In the genomic region with DNA sequence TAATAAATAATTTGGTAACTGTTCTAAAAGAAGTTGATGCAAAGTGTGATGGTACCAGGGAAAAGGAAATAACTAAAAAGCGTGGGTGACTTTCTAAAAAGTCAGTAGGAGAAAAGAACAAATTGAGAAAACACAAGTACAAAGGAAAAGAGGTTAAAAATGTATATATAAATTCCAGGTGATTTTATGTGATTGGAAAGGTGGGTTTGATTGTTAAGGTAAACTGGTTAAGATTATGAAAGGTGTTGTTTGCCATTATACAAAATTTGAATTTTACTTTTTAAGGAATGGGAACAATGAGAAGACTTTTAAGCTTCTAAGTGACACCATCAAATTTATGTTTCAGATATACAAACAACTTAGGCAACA, we compare ENCODE assay signal across 10 cellular contexts. TPM values are rescaled to one million over a fixed set of nuclear protein-coding genes. Genes with fewer than 3 reads are reported as not detected.
A peak's percentile ranks its signal among the peaks of the same experiment; 100 is the strongest.
DNase-seq lines count a peak whose midpoint lies in the region; ATAC-seq, FAIRE-seq and TF ChIP-seq lines count a peak whose summit lies in the region.
"Had no signal": no experiment of that assay in that cellular context is flagged by ENCODE, and none has a peak within 500 bp of the region (broad histone marks: within the 10 kb centered on the region; RNA-seq: fewer than 3 reads in every experiment).

No MANE protein-coding gene starts in this region.

- H3K9me3 Mint-ChIP-seq in activated CD4-positive, alpha-beta T cell treated with anti-CD3 and anti-CD28 coated beads for 36 hours (ENCODE audit: low read depth) = no peaks in the 10 kb centered on the region
- H3K9me3 Mint-ChIP-seq in chondrocyte (ENCODE audit: low read depth) = no peaks in the 10 kb centered on the region

- H3K9ac ChIP-seq in GM23248 = peak overlapping the region; percentile 89
- peak overlapping the region in 1 of 2 donors; percentile 91 for H3K9ac ChIP-seq in kidney (ENCODE audit: low read length in 2 of 2)

- H3K27me3 Mint-ChIP-seq in activated CD4-positive, alpha-beta T cell treated with anti-CD3 and anti-CD28 coated beads for 36 hours = peaks cover 3% of the 10 kb centered on the region
- no peaks in the 10 kb centered on the region for H3K27me3 Mint-ChIP-seq in chondrocyte (ENCODE audit: low read depth)

- no peak overlapping the region for H3K27ac Mint-ChIP-seq in activated CD4-positive, alpha-beta T cell treated with anti-CD3 and anti-CD28 coated beads for 36 hours
- H3K27ac Mint-ChIP-seq in chondrocyte (ENCODE audit: unreplicated experiment) = no peak overlapping the region

- FAIRE-seq in kidney (lab: Jason Lieb, UNC) = no peak

- peaks cover 11% of the 10 kb centered on the region for H3K4me1 Mint-ChIP-seq in activated CD4-positive, alpha-beta T cell treated with anti-CD3 and anti-CD28 coated beads for 36 hours
- no peaks in the 10 kb centered on the region for H3K4me1 Mint-ChIP-seq in chondrocyte (ENCODE audit: low read depth)

- H3K4me1 ChIP-seq in GM23248 (ENCODE audit: insufficient read depth) (peaks cover 12% of the 10 kb centered on the region), kidney (ENCODE audit: control insufficient read depth in 1 of 2, insufficient read depth in 1 of 2, low read depth in 1 of 2, low read length in 2 of 2) (peaks cover 8 to 12% of the 10 kb centered on the region in 2 donors)

- H2AFZ ChIP-seq in GM23248 = peak overlapping the region; percentile 100

- H3K9me3 ChIP-seq in GM23248 (ENCODE audit: low read depth) (no peaks in the 10 kb centered on the region), kidney (ENCODE audit: control insufficient read depth in 1 of 2, low read length in 2 of 2) (no peaks in the 10 kb centered on the region)

- peaks cover 3% of the 10 kb centered on the region for H3K36me3 Mint-ChIP-seq in activated CD4-positive, alpha-beta T cell treated with anti-CD3 and anti-CD28 coated beads for 36 hours (ENCODE audit: low read depth)
- H3K36me3 Mint-ChIP-seq in chondrocyte (ENCODE audit: low read depth) = no peaks in the 10 kb centered on the region

- H3K4me2 ChIP-seq in GM23248 (ENCODE audit: unreplicated experiment) = peak overlapping the region; percentile 90

- TF ChIP-seq CTCF in WI38 (IDR thresholded peaks at IDR 0.05; ENCODE audit: low read depth, low read length) = no peak
- TF ChIP-seq CTCF in kidney (IDR thresholded peaks at IDR 0.05; ENCODE audit: borderline replicate concordance, extremely low read depth, insufficient read depth) = no peak
- TF ChIP-seq CTCF in chondrocyte (IDR thresholded peaks at IDR 0.05) = no peak

- H3F3A ChIP-seq in GM23248 (ENCODE audit: insufficient read depth) = peaks cover 9% of the 10 kb centered on the region; the same call in 1 of the 2 replicates

- in situ Hi-C loops in GM23248 (cut with MboI) = no loop called here

- H3K79me2 ChIP-seq in GM23248 (ENCODE audit: insufficient read depth) = peaks cover 37% of the 10 kb centered on the region

- DNase-seq in GM23248 = no peak
- no peak for DNase-seq in kidney
- DNase-seq in effector CD4-positive, alpha-beta T cell = no peak
- DNase-seq in activated CD4-positive, alpha-beta T cell treated with anti-CD3 and anti-CD28 coated beads for 36 hours = no peak
- DNase-seq in chondrocyte (ENCODE audit: low spot score) = no peak

- POLR2A ChIA-PET in activated CD4-positive, alpha-beta T cell treated with anti-CD3 and anti-CD28 coated beads for 36 hours (lab: Charles Lee) = no interaction called here

- no peak overlapping the region for H3K4me3 Mint-ChIP-seq in activated CD4-positive, alpha-beta T cell treated with anti-CD3 and anti-CD28 coated beads for 36 hours
- no peak overlapping the region for H3K4me3 Mint-ChIP-seq in chondrocyte (ENCODE audit: unreplicated experiment)

- H3K27me3 ChIP-seq in GM23248 (replicated peaks; ENCODE audit: insufficient read depth) = no peaks in the 10 kb centered on the region

- H3K4me3 ChIP-seq in GM23248 (peak overlapping the region; percentile 95), WI38 (ENCODE audit: low read depth, low read length) (peak overlapping the region; percentile 100), kidney (ENCODE audit: low read length in 2 of 2) (peak overlapping the region; percentile 92 to 100)

- intact Hi-C loops in kidney (cut with DNase I) = no loop called here
- intact Hi-C loops in activated CD4-positive, alpha-beta T cell treated with anti-CD3 and anti-CD28 coated beads for 36 hours (cut with DNase I, micrococcal nuclease) = loop anchor here (5.0 kb wide), 1 partner anchor 1369 kb away; a partner anchor contains a TSS

- ATAC-seq in GM21576 (IDR thresholded peaks at IDR 0.05; ENCODE audit: unreplicated experiment) = no peak
- ATAC-seq in activated CD4-positive, alpha-beta T cell treated with anti-CD3 and anti-CD28 coated beads for 36 hours = no peak

- WGBS in GM23248 (ENCODE audit: low coverage in 1 of 2, low lambda C conversion rate in 2 of 2, missing lambda C conversion rate in 2 of 2), 2 experiments = 77 to 83% methylated on average over 1 of the region's 1 CpG

- no peaks in the 10 kb centered on the region for H3K9me2 ChIP-seq in GM23248 (ENCODE audit: insufficient read depth)

- H3K27ac ChIP-seq in GM23248 = peak overlapping the region; percentile 64
- H3K27ac ChIP-seq in kidney (ENCODE audit: low read depth in 2 of 2, low read length in 2 of 2) = no peak overlapping the region
- peak overlapping the region; percentile 71 for H3K27ac ChIP-seq in temporal lobe (ENCODE audit: low read depth, low read length)

- H3K36me3 ChIP-seq in GM23248 (ENCODE audit: low read depth) (no peaks in the 10 kb centered on the region), kidney (ENCODE audit: control insufficient read depth in 1 of 2, insufficient read depth in 2 of 2, low read length in 2 of 2) (peaks cover 0 to under 1% of the 10 kb centered on the region in 2 donors)

- CTCF ChIA-PET in activated CD4-positive, alpha-beta T cell treated with anti-CD3 and anti-CD28 coated beads for 36 hours (lab: Charles Lee) = interaction anchor here (0.6 to 1.7 kb wide), 6 partner anchors 15 to 239 kb away, joined by 3 to 4 read pairs (median 4); no protein-coding TSS in a partner anchor

- H4K20me1 ChIP-seq in GM23248 (ENCODE audit: insufficient read depth) = no peaks in the 10 kb centered on the region

RNA-seq across cellular contexts. Expression of a gene that starts 0.9 kb away (rescaled TPM):
- total RNA-seq in GM23248 (2014; rRNA removed; shearing (Covaris generic)) = 39.0 and 52.4 TPM in 2 replicates
- 109 and 110 TPM in 2 replicates for polyA plus RNA-seq in GM23248 (2016; fragmentation: Nextera tagmentation; extraction: Ambion mirVana)
- 115 TPM for total RNA-seq in kidney
- polyA plus RNA-seq in kidney (ENCODE audit: insufficient read depth, low read depth, low replicate concordance) = 189 TPM
- 113 TPM for total RNA-seq in temporal lobe
- total RNA-seq in activated CD4-positive, alpha-beta T cell treated with anti-CD3 and anti-CD28 coated beads for 36 hours = 10 to 100 TPM; 62.3 to 64.0 TPM
- 46.4 to 78.1 TPM (median 52.3 TPM) in 3 replicates for total RNA-seq in chondrocyte

RNA-seq across cellular contexts. Expression of a gene that starts 24.1 kb away (rescaled TPM):
- 0.13 TPM in 1 of 2 replicates, not detected in the other for total RNA-seq in GM23248 (2014; rRNA removed; shearing (Covaris generic))
- 0.10 TPM in 1 of 2 replicates, not detected in the other for polyA plus RNA-seq in GM23248 (2016; fragmentation: Nextera tagmentation; extraction: Ambion mirVana)
- 6.9 TPM for total RNA-seq in kidney
- 1.8 TPM for polyA plus RNA-seq in kidney (ENCODE audit: insufficient read depth, low read depth, low replicate concordance)
- total RNA-seq in temporal lobe = 2.0 TPM
- under 1 TPM in 1 of 2 experiments, not detected in 1; 0.05 TPM for total RNA-seq in activated CD4-positive, alpha-beta T cell treated with anti-CD3 and anti-CD28 coated beads for 36 hours
- 0.36 to 1.2 TPM (median 0.37 TPM) in 3 replicates for total RNA-seq in chondrocyte

RNA-seq across cellular contexts. Expression of a gene that starts 43.1 kb away (rescaled TPM):
- total RNA-seq in GM23248 (2014; rRNA removed; shearing (Covaris generic)) = not detected in 2 replicates
- polyA plus RNA-seq in GM23248 (2016; fragmentation: Nextera tagmentation; extraction: Ambion mirVana) = not detected in 2 replicates
- total RNA-seq in kidney = not detected
- polyA plus RNA-seq in kidney (ENCODE audit: insufficient read depth, low read depth, low replicate concordance) = 1.8 TPM
- total RNA-seq in temporal lobe = not detected
- not detected for total RNA-seq in activated CD4-positive, alpha-beta T cell treated with anti-CD3 and anti-CD28 coated beads for 36 hours
- total RNA-seq in chondrocyte = not detected in 3 replicates
- total RNA-seq: dermis microvascular lymphatic vessel endothelial cell, liver had no signal
- polyA plus RNA-seq: liver had no signal

Comparison
In these comparisons a context has a peak if more than half of its experiments do, and no peak if none do; other contexts are left out.
1. H3K27ac ChIP-seq: peak in GM23248 (single experiment) and temporal lobe (single experiment); none in kidney (0 of 2).
2. Peak in every context shown above with its lines, with median percentiles within 50 percentile points of each other: H3K4me3 ChIP-seq.